In the genomic region with DNA sequence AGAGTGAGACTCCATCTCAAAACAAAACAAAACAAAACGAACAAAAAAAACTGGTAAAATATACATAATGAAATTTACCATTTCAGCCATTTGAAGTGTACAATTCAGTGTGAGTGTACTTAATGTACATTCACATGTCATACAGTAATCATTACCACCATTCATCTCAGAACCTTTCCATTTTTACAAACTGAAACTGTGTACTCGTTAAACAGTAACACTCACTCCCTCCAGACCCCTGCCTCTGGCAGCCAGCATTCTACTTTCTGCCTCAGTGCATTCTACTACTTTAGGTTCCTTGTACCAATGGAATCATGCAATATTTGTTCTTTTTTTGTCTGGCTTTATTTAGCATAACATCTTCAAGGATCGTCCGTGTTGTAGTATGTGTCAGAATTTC, we compare ENCODE assay signal across 8 cellular contexts.
DNase-seq lines count a peak whose midpoint lies in the region; ATAC-seq, FAIRE-seq and TF ChIP-seq lines count a peak whose summit lies in the region.
"Not testable (repeated sequence)": the region's sequence is repeated elsewhere in the genome, so short reads cannot be mapped to it uniquely, and the experiment has no call there.

No MANE protein-coding gene starts in this region.

- H3K79me2 ChIP-seq in GM12878 (ENCODE audit: control insufficient read depth, insufficient read depth, low read length) = not testable (repeated sequence)

- RAD21 ChIA-PET in GM12878 (lab: Charles Lee; ENCODE audit: unreplicated experiment) = not testable (repeated sequence)

- not testable (repeated sequence) for H3K4me3 ChIP-seq in GM12878; urinary bladder (ENCODE audit: low read depth, low read length)

- TF ChIP-seq EP300 in GM12878 (IDR thresholded peaks at IDR 0.05; ENCODE audit: borderline replicate concordance in 1 of 2, control insufficient read depth in 1 of 2, low read depth in 2 of 2, low read length in 2 of 2) = not testable (repeated sequence)

- peaks cover 37% of the 10 kb centered on the region for H3K4me1 Mint-ChIP-seq in CD14-positive monocyte

- in situ Hi-C loops in GM12878 (cut with MboI) = not testable (repeated sequence)

- not testable (repeated sequence) for FAIRE-seq in GM12878 (lab: Jason Lieb, UNC)

- not testable (repeated sequence) for H3K27ac ChIP-seq in GM12878 (ENCODE audit: control insufficient read depth, insufficient read depth)
- peak overlapping the region; percentile 38 for H3K27ac ChIP-seq in urinary bladder (ENCODE audit: low read depth)

- not testable (repeated sequence) for H3K27me3 ChIP-seq in GM12878 (replicated peaks in 1 of 2; ENCODE audit: control insufficient read depth in 2 of 2, insufficient read depth in 2 of 2, low read length in 1 of 2)

- H3K4me2 ChIP-seq in GM12878 (ENCODE audit: control insufficient read depth, insufficient read depth) = peak overlapping the region; percentile 55

- H3K36me3 ChIP-seq in GM12878 (ENCODE audit: control insufficient read depth in 2 of 2, insufficient read depth in 2 of 2, low read length in 1 of 2); urinary bladder (ENCODE audit: insufficient read depth): not testable (repeated sequence)

- not testable (repeated sequence) for H3K36me3 Mint-ChIP-seq in CD14-positive monocyte

- not testable (repeated sequence) for H2AFZ ChIP-seq in GM12878 (ENCODE audit: control insufficient read depth, low read depth, low read length)

- DNase-seq in CD14-positive monocyte (ENCODE audit: low spot score); GM12878 (ENCODE audit: low read depth, low spot score): not testable (repeated sequence)
- peak; percentile 12 for DNase-seq in NAMALWA (ENCODE audit: low spot score)

- not testable (repeated sequence) for H3K9me3 ChIP-seq in GM12878 (replicated peaks; ENCODE audit: control insufficient read depth, insufficient read depth, low read length)

- SMC1A ChIA-PET in GM12878 (lab: Charles Lee; ENCODE audit: uncharacterized antibody, unreplicated experiment) = not testable (repeated sequence)

- ATAC-seq in GM18907 (IDR thresholded peaks at IDR 0.05; ENCODE audit: unreplicated experiment) = peak; percentile 37
- ATAC-seq in GM21619 (IDR thresholded peaks at IDR 0.05; ENCODE audit: unreplicated experiment) = peak; percentile 39
- peak; percentile 36 for ATAC-seq in HG02763 (IDR thresholded peaks at IDR 0.05; ENCODE audit: unreplicated experiment)
- peak; percentile 53 for ATAC-seq in HG03342 (IDR thresholded peaks at IDR 0.05; ENCODE audit: unreplicated experiment)
- peak; percentile 44 for ATAC-seq in GM12878

- WGBS in GM12878 (ENCODE audit: insufficient coverage, insufficient replicate concordance, low lambda C conversion rate, missing lambda C conversion rate) = 2% methylated on average over 4 of the region's 4 CpGs
- 67% methylated on average over 4 of the region's 4 CpGs for WGBS in urinary bladder

- H3K9me3 Mint-ChIP-seq in CD14-positive monocyte = not testable (repeated sequence)

- peaks cover 14% of the 10 kb centered on the region for H3K4me1 ChIP-seq in GM12878 (ENCODE audit: control insufficient read depth, insufficient read depth, low read length)
- not testable (repeated sequence) for H3K4me1 ChIP-seq in urinary bladder (ENCODE audit: insufficient read depth)

- BruUV-seq in GM12878 (replicated peaks; lab: Mats Ljungman, UMichigan) = not testable (repeated sequence)

- CTCF ChIA-PET in GM12878 (lab: Yijun Ruan, JAX) = not testable (repeated sequence)

- POLR2A ChIA-PET in GM12878 (lab: Charles Lee) = not testable (repeated sequence)

- H3K4me3 Mint-ChIP-seq in CD14-positive monocyte = not testable (repeated sequence)

- intact Hi-C loops in CD14-positive monocyte (cut with micrococcal nuclease); GM12878 (cut with micrococcal nuclease; ENCODE audit: unreplicated experiment): not testable (repeated sequence)

- not testable (repeated sequence) for H4K20me1 ChIP-seq in GM12878 (ENCODE audit: control insufficient read depth, insufficient read depth)

- not testable (repeated sequence) for H3K9ac ChIP-seq in GM12878 (ENCODE audit: control insufficient read depth, insufficient read depth, low read length)

- not testable (repeated sequence) for TF ChIP-seq POLR2A in GM12878 (IDR thresholded peaks at IDR 0.05; ENCODE audit: low read depth, low read length)

- H3K27me3 Mint-ChIP-seq in CD14-positive monocyte (ENCODE audit: low read depth in 3 of 3) = not testable (repeated sequence)

- TF ChIP-seq CTCF in CD14-positive monocyte (IDR thresholded peaks at IDR 0.05); GM12878 (IDR thresholded peaks at IDR 0.05 in 2 of 3, conservative IDR thresholded peaks at IDR 0.05 in 1 of 3; ENCODE audit: control insufficient read depth in 2 of 3, extremely low read depth in 1 of 3, insufficient read depth in 1 of 3, low read depth in 3 of 3, low read length in 3 of 3): not testable (repeated sequence)

- not testable (repeated sequence) for TF ChIP-seq RAD21 in GM12878 (IDR thresholded peaks at IDR 0.05; ENCODE audit: insufficient read depth, low read depth, low read length)

- peak overlapping the region; percentile 63 to 100 (median 86) for H3K27ac Mint-ChIP-seq in CD14-positive monocyte

TF ChIP-seq in GM12878, 131 proteins besides CTCF, POLR2A, EP300 and RAD21:
- TF ChIP-seq NBN (IDR thresholded peaks at IDR 0.05) (peak; percentile 65; the same call in 1 of the 2 replicates), IKZF2 (IDR thresholded peaks at IDR 0.05) (peak; percentile 43 to 47; a peak in 1 of 4 replicates), IKZF1 (conservative IDR thresholded peaks at IDR 0.05) (0 out of 2 replicates have a peak, but pooled peaks have one; percentile 16), MTA2 (IDR thresholded peaks at IDR 0.05; ENCODE audit: low read depth) (peak; percentile 66; the same call in 1 of the 2 replicates), BHLHE40 (IDR thresholded peaks at IDR 0.05; ENCODE audit: borderline replicate concordance in 1 of 2, low read depth in 2 of 2, low read length in 1 of 2) (peak in 1 of 2 experiments; percentile 18; a peak in 1 of 4 replicates), ZNF217 (IDR thresholded peaks at IDR 0.05) (0 out of 2 replicates have a peak, but pooled peaks have one; percentile 46), ATF7 (IDR thresholded peaks at IDR 0.05; ENCODE audit: low read depth) (peak; percentile 51; the same call in 1 of the 2 replicates), PAX8 (IDR thresholded peaks at IDR 0.05) (peak; percentile 92)
- TF ChIP-seq, protein P1, sequence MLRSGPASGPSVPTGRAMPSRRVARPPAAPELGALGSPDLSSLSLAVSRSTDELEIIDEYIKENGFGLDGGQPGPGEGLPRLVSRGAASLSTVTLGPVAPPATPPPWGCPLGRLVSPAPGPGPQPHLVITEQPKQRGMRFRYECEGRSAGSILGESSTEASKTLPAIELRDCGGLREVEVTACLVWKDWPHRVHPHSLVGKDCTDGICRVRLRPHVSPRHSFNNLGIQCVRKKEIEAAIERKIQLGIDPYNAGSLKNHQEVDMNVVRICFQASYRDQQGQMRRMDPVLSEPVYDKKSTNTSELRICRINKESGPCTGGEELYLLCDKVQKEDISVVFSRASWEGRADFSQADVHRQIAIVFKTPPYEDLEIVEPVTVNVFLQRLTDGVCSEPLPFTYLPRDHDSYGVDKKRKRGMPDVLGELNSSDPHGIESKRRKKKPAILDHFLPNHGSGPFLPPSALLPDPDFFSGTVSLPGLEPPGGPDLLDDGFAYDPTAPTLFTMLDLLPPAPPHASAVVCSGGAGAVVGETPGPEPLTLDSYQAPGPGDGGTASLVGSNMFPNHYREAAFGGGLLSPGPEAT (IDR thresholded peaks at IDR 0.05; ENCODE audit: low read depth) = 0 out of 2 replicates have a peak, but pooled peaks have one; percentile 14
TF ChIP-seq in GM12878: peak in this region for 9; not testable (repeated sequence) for 122.
